In the genomic region with DNA sequence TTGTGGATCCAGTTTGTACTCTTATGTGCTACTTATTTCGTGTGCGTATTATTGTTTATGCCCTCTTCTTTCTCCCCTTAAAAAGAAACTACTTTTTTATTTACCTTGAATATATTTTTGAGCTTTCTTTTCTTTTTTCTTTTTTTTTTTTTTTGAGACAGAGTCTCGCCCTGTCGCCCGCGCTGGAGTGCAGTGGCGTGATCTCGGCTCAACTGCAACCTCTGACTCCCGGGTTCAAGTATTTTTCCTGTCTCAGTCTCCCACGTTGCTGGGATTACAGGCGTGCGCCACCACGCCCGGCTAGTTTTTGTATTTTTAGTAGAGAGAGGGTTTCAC, we compare ENCODE assay signal across 1 cellular context.
TF ChIP-seq lines count a peak whose summit lies in the region.

No MANE protein-coding gene starts in this region.

TF ChIP-seq in GM12878, 131 proteins besides CTCF, POLR2A, EP300 and RAD21:
- TF ChIP-seq, protein P1, sequence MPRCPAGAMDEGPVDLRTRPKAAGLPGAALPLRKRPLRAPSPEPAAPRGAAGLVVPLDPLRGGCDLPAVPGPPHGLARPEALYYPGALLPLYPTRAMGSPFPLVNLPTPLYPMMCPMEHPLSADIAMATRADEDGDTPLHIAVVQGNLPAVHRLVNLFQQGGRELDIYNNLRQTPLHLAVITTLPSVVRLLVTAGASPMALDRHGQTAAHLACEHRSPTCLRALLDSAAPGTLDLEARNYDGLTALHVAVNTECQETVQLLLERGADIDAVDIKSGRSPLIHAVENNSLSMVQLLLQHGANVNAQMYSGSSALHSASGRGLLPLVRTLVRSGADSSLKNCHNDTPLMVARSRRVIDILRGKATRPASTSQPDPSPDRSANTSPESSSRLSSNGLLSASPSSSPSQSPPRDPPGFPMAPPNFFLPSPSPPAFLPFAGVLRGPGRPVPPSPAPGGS (IDR thresholded peaks at IDR 0.05; ENCODE audit: borderline replicate concordance, insufficient read depth, low read depth, low read length, poor library complexity, severe bottlenecking): no peak
- TF ChIP-seq, protein P2, sequence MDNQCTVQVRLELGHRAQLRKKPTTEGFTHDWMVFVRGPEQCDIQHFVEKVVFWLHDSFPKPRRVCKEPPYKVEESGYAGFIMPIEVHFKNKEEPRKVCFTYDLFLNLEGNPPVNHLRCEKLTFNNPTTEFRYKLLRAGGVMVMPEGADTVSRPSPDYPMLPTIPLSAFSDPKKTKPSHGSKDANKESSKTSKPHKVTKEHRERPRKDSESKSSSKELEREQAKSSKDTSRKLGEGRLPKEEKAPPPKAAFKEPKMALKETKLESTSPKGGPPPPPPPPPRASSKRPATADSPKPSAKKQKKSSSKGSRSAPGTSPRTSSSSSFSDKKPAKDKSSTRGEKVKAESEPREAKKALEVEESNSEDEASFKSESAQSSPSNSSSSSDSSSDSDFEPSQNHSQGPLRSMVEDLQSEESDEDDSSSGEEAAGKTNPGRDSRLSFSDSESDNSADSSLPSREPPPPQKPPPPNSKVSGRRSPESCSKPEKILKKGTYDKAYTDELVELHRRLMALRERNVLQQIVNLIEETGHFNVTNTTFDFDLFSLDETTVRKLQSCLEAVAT (IDR thresholded peaks at IDR 0.05): peak; percentile 65; the same call in 1 of the 2 replicates
